ENCODE assay signal across 34 cellular contexts in genomic region chr12:5139751-5140150, GRCh38.
"Had no signal": no experiment of that assay in that cellular context is flagged by ENCODE, and none has a peak within 500 bp of the region (broad histone marks: within the 10 kb centered on the region; RNA-seq: fewer than 3 reads in every experiment).

No MANE protein-coding gene starts in this region.

- H3K27ac ChIP-seq: adrenal gland, VCaP had no signal

- FAIRE-seq: bronchial epithelial cell had no signal

- DNase-seq: activated B cell treated with CpG ODN at 0.5 μM for 24 hours; activated CD4-positive, alpha-beta memory T cell treated with anti-CD3 and anti-CD28 coated beads for 36 hours; activated CD4-positive, alpha-beta T cell treated with anti-CD3 and anti-CD28 coated beads for 4 hours; activated CD4-positive, alpha-beta T cell treated with anti-CD3 and anti-CD28 coated beads, Interleukin-2, amount 50 U/mL, for 1 hour; activated CD4-positive, CD25-positive, alpha-beta regulatory T cell treated with anti-CD3 and anti-CD28 coated beads, Interleukin-2, amount 50 U/mL, for 72 hours; activated CD8-positive, alpha-beta memory T cell treated with anti-CD3 and anti-CD28 coated beads, Interleukin-2, amount 50 U/mL, for 4 hours; activated gamma-delta T cell treated with Interleukin-2 at 50 U/mL for 16 hours; activated naive CD4-positive, alpha-beta T cell treated with anti-CD3 and anti-CD28 coated beads for 36 hours; activated T-cell treated with anti-CD3 and anti-CD28 coated beads for 4 hours; activated T-cell treated with anti-CD3 and anti-CD28 coated beads, Interleukin-2, amount 50 U/mL, for 4 hours; adrenal gland; caudate nucleus; cerebellar nuclear complex; Karpas-422; MM.1S; NCI-H1092; NCI-H1436 treated with DMSO at 0.1 percent for 48 hours; NCI-H1694 treated with DMSO at 0.1 percent for 48 hours; NCI-H2029; NCI-H2107; NCI-H2171; NCI-H510A; NCI-H526; NCI-H748 treated with DMSO at 0.1 percent for 48 hours; NK-92 treated with Interleukin-12 subunit alpha and Interleukin-12 subunit beta, amount 100 ng/mL, for 24 hours; PC-3; Right ventricle myocardium superior; SW 1271; T-helper 1 cell; T-helper 2 cell; T-helper 9 cell had no signal

- ATAC-seq: activated naive CD4-positive, alpha-beta T cell treated with anti-CD3 and anti-CD28 coated beads, Interleukin-2, amount 50 U/mL, for 72 hours; activated T-cell treated with anti-CD3 and anti-CD28 coated beads, Interleukin-2, amount 50 U/mL, for 4 hours; PC-3 had no signal

- H3K36me3 ChIP-seq: adrenal gland had no signal

- H3K9me3 ChIP-seq: adrenal gland had no signal

- H3K27me3 ChIP-seq: adrenal gland had no signal

- H3K4me1 ChIP-seq: adrenal gland had no signal

- H3K4me3 ChIP-seq: adrenal gland had no signal
